In genomic region chr10:35789996-35790395, GRCh38 we compare ENCODE assay signal across 1 cellular context.
TF ChIP-seq lines count a peak whose summit lies in the region.

No MANE protein-coding gene starts in this region.

TF ChIP-seq in GM23338, 12 proteins besides CTCF, POLR2A, EP300 and RAD21 (continued from another document):
- TF ChIP-seq ZNF462 (CRISPR knock-in tag; IDR thresholded peaks at IDR 0.05) (no peak), ZNF114 (CRISPR knock-in tag; IDR thresholded peaks at IDR 0.05) (no peak), ETS1 (IDR thresholded peaks at IDR 0.05) (no peak), CREB1 (CRISPR knock-in tag; IDR thresholded peaks at IDR 0.05; ENCODE audit: low read depth) (no peak), NANOG (IDR thresholded peaks at IDR 0.05; ENCODE audit: borderline replicate concordance) (no peak)
